ENCODE assay signal across 8 cellular contexts in genomic region chr6:7087491-7087979, GRCh38. TPM values are rescaled to one million over a fixed set of nuclear protein-coding genes. Genes with fewer than 3 reads are reported as not detected.
DNase-seq lines count a peak whose midpoint lies in the region; ATAC-seq and TF ChIP-seq lines count a peak whose summit lies in the region.

No MANE protein-coding gene starts in this region.

- peak overlapping the region in 1 of 10 donors; percentile 59 for H3K27ac ChIP-seq in heart right ventricle

- intact Hi-C loops in heart right ventricle (cut with DNase I), result no loop called here

- H3K4me1 Mint-ChIP-seq in osteocyte (ENCODE audit: unreplicated experiment), result peaks cover 22% of the 10 kb centered on the region

- 89% methylated on average over 7 of the region's 7 CpGs for WGBS in heart right ventricle, 2 donors

- H3K4me3 ChIP-seq in heart right ventricle, result peak overlapping the region in 4 of 10 donors; percentile 40 to 47 (median 46)

- peak; percentile 57 for ATAC-seq in GM19023 (IDR thresholded peaks at IDR 0.05; ENCODE audit: unreplicated experiment)
- peak; percentile 50 for ATAC-seq in HG03064 (IDR thresholded peaks at IDR 0.05; ENCODE audit: low read depth, unreplicated experiment)
- ATAC-seq in heart right ventricle, result no peak

- H3K9me3 Mint-ChIP-seq in osteocyte (ENCODE audit: unreplicated experiment), result no peaks in the 10 kb centered on the region

- H3K36me3 Mint-ChIP-seq in osteocyte (ENCODE audit: unreplicated experiment), result no peaks in the 10 kb centered on the region

- no peaks in the 10 kb centered on the region for H3K9me3 ChIP-seq in heart right ventricle

- no peaks in the 10 kb centered on the region for H3K27me3 Mint-ChIP-seq in osteocyte (ENCODE audit: unreplicated experiment)

- peaks cover 0 to 29% (median 9%) of the 10 kb centered on the region in 9 donors for H3K4me1 ChIP-seq in heart right ventricle

- peak; percentile 57 for DNase-seq in activated T-cell treated with anti-CD3 and anti-CD28 coated beads, Interleukin-2, amount 50 U/mL, for 48 hours
- peak; percentile 40 for DNase-seq in osteocyte (ENCODE audit: extremely low spot score, unreplicated experiment)
- DNase-seq in anterior cingulate cortex (lab: John Stamatoyannopoulos, UW), result no peak
- DNase-seq in heart right ventricle, result no peak
- DNase-seq in NCI-H1105 (lab: John Stamatoyannopoulos, UW), result no peak
- DNase-seq in dedifferentiated amniotic fluid mesenchymal stem cell (ENCODE audit: extremely low spot score), result no peak

- H3K36me3 ChIP-seq in heart right ventricle, result no peaks in the 10 kb centered on the region

- no peak overlapping the region for H3K27ac Mint-ChIP-seq in osteocyte (ENCODE audit: unreplicated experiment)

- TF ChIP-seq CTCF in osteocyte (IDR thresholded peaks at IDR 0.05) (no peak), heart right ventricle (IDR thresholded peaks at IDR 0.05) (no peak)

- peak overlapping the region; percentile 73 for H3K4me3 Mint-ChIP-seq in osteocyte (ENCODE audit: unreplicated experiment)

- no peaks in the 10 kb centered on the region for H3K27me3 ChIP-seq in heart right ventricle

RNA-seq across cellular contexts. Expression of gene RREB1, which starts 20.2 kb away (rescaled TPM):
- total RNA-seq in osteocyte (29.4 and 29.9 TPM in 2 replicates), heart right ventricle (10 to 100 TPM; 32.2 to 47.1 (median 36.8) TPM)
- polyA plus RNA-seq in heart right ventricle, result 10 to 100 TPM in 1 of 2 donors, 1 to 10 TPM in 1; 3.0 to 11.4 TPM

Comparison
In these comparisons a context has a peak if more than half of its experiments do, and no peak if none do; other contexts are left out.
1. ATAC-seq: peak in GM19023 (single experiment) and HG03064 (single experiment); none in heart right ventricle (0 of 8).
2. DNase-seq: peak in activated T-cell treated with anti-CD3 and anti-CD28 coated beads, Interleukin-2, amount 50 U/mL, for 48 hours (2 of 2) and osteocyte (single experiment); none in anterior cingulate cortex (0 of 58), heart right ventricle (0 of 2), NCI-H1105 (single experiment) and dedifferentiated amniotic fluid mesenchymal stem cell (single experiment).